Comparison of ENCODE assay signal across 22 cellular contexts in the genomic region with DNA sequence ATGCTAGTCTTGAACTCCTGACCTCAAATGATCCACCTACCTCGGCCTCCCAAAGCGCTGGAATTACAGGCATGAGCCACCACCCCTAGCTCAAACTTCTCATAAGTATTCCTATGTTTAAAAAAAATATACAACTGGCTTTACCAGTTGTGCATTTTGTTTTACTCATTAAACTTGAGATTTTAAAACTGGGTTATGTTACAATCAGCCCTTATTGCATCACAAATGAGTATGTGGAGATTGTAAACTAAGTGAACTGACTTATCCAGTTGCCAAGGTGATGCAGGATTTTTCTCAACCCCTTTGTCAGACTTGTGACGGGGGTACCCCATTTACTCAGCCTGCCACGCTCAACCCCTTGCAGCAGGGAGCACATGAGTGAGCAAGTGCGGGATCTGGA.
"Had no signal": no experiment of that assay in that cellular context is flagged by ENCODE, and none has a peak within 500 bp of the region (broad histone marks: within the 10 kb centered on the region; RNA-seq: fewer than 3 reads in every experiment).

No MANE protein-coding gene starts in this region.

- H3K36me3 Mint-ChIP-seq: activated naive CD8-positive, alpha-beta T cell; immature natural killer cell; memory B cell; naive B cell had no signal

- H3K36me3 ChIP-seq: spleen, thyroid gland, uterus had no signal

- H3K9me3 Mint-ChIP-seq: endodermal cell; immature natural killer cell; memory B cell; neural crest cell; stimulated activated naive B cell treated with anti-CD40 and anti-IgM and Interleukin-4, amounts not matched to agents 10 μg/mL and 1 μg/mL and 100 μg/mL, for 72 hours; T-helper 1 cell treated with Interleukin-12 subunit alpha and Interleukin-12 subunit beta and Interleukin-4 antibody, amounts not matched to agents 30 μg/mL and 1 μg/mL, for 36 hours had no signal

- H3K9me3 ChIP-seq: body of pancreas, mucosa of descending colon, psoas muscle, spleen, thyroid gland, uterus had no signal

- H3K4me3 ChIP-seq: body of pancreas, dorsolateral prefrontal cortex, mucosa of descending colon, psoas muscle, spleen, thyroid gland, uterus had no signal

- H3K4me1 Mint-ChIP-seq: naive B cell had no signal

- H3K4me1 ChIP-seq: body of pancreas, psoas muscle, spleen, thyroid gland, uterus had no signal

- DNase-seq: activated CD4-positive, alpha-beta T cell treated with anti-CD3 and anti-CD28 coated beads, Interleukin-2, amount 50 U/mL, for 1 hour; activated gamma-delta T cell; body of pancreas; caudate nucleus; dorsolateral prefrontal cortex; endodermal cell; immature natural killer cell; left ventricle myocardium superior; mucosa of descending colon; naive B cell; psoas muscle; spleen; stimulated activated naive B cell treated with anti-CD40 and anti-IgM and Interleukin-4, amounts not matched to agents 10 μg/mL and 1 μg/mL and 100 μg/mL, for 72 hours; thyroid gland; uterus had no signal

- H3K27me3 Mint-ChIP-seq: memory B cell had no signal

- H3K27ac ChIP-seq: body of pancreas, dorsolateral prefrontal cortex, psoas muscle, spleen, thyroid gland, uterus had no signal

- FAIRE-seq: colon had no signal

- ATAC-seq: activated CD4-positive, CD25-positive, alpha-beta regulatory T cell treated with anti-CD3 and anti-CD28 coated beads, Interleukin-2, amount 50 U/mL, for 24 hours; body of pancreas; left ventricle myocardium superior; mucosa of descending colon; psoas muscle; sciatic nerve; stimulated activated naive B cell treated with anti-CD40 and anti-IgM and Interleukin-4, amounts not matched to agents 10 μg/mL and 1 μg/mL and 100 μg/mL, for 72 hours had no signal

- H3K27me3 ChIP-seq: body of pancreas, dorsolateral prefrontal cortex, thyroid gland, uterus had no signal

- H3K27ac Mint-ChIP-seq: activated naive CD8-positive, alpha-beta T cell; endodermal cell; immature natural killer cell; memory B cell; naive B cell; stimulated activated naive B cell treated with anti-CD40 and anti-IgM and Interleukin-4, amounts not matched to agents 10 μg/mL and 1 μg/mL and 100 μg/mL, for 72 hours; T-helper 1 cell treated with Interleukin-12 subunit alpha and Interleukin-12 subunit beta and Interleukin-4 antibody, amounts not matched to agents 30 μg/mL and 1 μg/mL, for 36 hours had no signal

- H3K4me3 Mint-ChIP-seq: activated naive CD8-positive, alpha-beta T cell; endodermal cell; immature natural killer cell; memory B cell; naive B cell; neural crest cell; stimulated activated naive B cell treated with anti-CD40 and anti-IgM and Interleukin-4, amounts not matched to agents 10 μg/mL and 1 μg/mL and 100 μg/mL, for 72 hours; T-helper 1 cell treated with Interleukin-12 subunit alpha and Interleukin-12 subunit beta and Interleukin-4 antibody, amounts not matched to agents 30 μg/mL and 1 μg/mL, for 36 hours had no signal
